17 cellular contexts compared by ENCODE assay signal in the genomic region with DNA sequence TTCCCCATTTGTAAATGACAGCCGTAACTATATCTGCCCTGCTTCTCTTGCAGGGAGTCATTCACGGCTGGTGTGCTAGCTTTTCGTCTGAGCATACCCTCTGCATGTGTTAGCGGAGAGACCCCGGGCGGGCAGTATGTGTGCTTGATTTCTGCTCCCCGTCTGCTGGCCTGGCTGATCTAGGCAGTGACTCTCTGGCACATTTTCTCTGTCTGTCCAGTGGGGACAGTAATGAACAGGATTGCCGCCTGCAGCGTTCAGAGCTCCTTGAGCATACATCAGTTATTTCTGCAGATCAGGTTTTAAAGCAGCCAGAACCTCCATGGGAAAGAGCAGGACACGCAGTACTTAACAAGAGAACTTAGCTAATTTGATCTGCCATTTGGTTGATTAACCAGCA.
DNase-seq lines count a peak whose midpoint lies in the region; ATAC-seq and TF ChIP-seq lines count a peak whose summit lies in the region.
"Had no signal": no experiment of that assay in that cellular context is flagged by ENCODE, and none has a peak within 500 bp of the region (broad histone marks: within the 10 kb centered on the region; RNA-seq: fewer than 3 reads in every experiment).

No MANE protein-coding gene starts in this region.

- H3K27me3 ChIP-seq in SK-N-SH (ENCODE audit: insufficient read depth) (no peaks in the 10 kb centered on the region), GM23338 (ENCODE audit: insufficient read depth) (no peaks in the 10 kb centered on the region), colonic mucosa (no peaks in the 10 kb centered on the region)
- H3K27me3 ChIP-seq: neural progenitor cell, tibial artery had no signal

- H3K9me3 Mint-ChIP-seq in GM23338 (no peaks in the 10 kb centered on the region), nephron progenitor cell (no peaks in the 10 kb centered on the region)
- no peaks in the 10 kb centered on the region for H3K9me3 Mint-ChIP-seq in activated T-helper 2 cell treated with anti-CD3 and anti-CD28 coated beads, Interferon-gamma antibody, Interleukin-2, Interleukin-4, amounts not matched to agents 10 μg/mL and 5 μg/mL and 100 μg/mL, durations not matched to agents 14 hours and 24 hours and 36 hours
- H3K9me3 Mint-ChIP-seq: neural progenitor cell had no signal

- POLR2A ChIA-PET in SK-N-SH (lab: Yijun Ruan, JAX), result no interaction called here

- H3K27me3 Mint-ChIP-seq in GM23338 (ENCODE audit: insufficient read depth, low read depth, poor library complexity), result peaks cover 6% of the 10 kb centered on the region
- no peaks in the 10 kb centered on the region for H3K27me3 Mint-ChIP-seq in activated T-helper 2 cell treated with anti-CD3 and anti-CD28 coated beads, Interferon-gamma antibody, Interleukin-2, Interleukin-4, amounts not matched to agents 10 μg/mL and 5 μg/mL and 100 μg/mL, durations not matched to agents 14 hours and 24 hours and 36 hours (ENCODE audit: low read depth)
- H3K27me3 Mint-ChIP-seq in nephron progenitor cell (ENCODE audit: low read depth, poor library complexity), result peaks cover 20% of the 10 kb centered on the region

- H3K27ac Mint-ChIP-seq in GM23338 (no peak overlapping the region), nephron progenitor cell (no peak overlapping the region)
- peak overlapping the region; percentile 18 for H3K27ac Mint-ChIP-seq in activated T-helper 2 cell treated with anti-CD3 and anti-CD28 coated beads, Interferon-gamma antibody, Interleukin-2, Interleukin-4, amounts not matched to agents 10 μg/mL and 5 μg/mL and 100 μg/mL, durations not matched to agents 14 hours and 24 hours and 36 hours
- H3K27ac Mint-ChIP-seq: neural progenitor cell had no signal

- H3K4me3 ChIP-seq in SK-N-SH (ENCODE audit: low read depth in 2 of 2, low read length in 1 of 2) (no peak overlapping the region), GM23338 (no peak overlapping the region), colonic mucosa (no peak overlapping the region)
- H3K4me3 ChIP-seq: neural progenitor cell, tibial artery had no signal

- H3K79me2 ChIP-seq in SK-N-SH (ENCODE audit: insufficient read depth), result no peaks in the 10 kb centered on the region
- H3K79me2 ChIP-seq in GM23338 (replicated peaks; ENCODE audit: insufficient read depth), result no peaks in the 10 kb centered on the region

- 46% methylated on average over 10 of the region's 10 CpGs for WGBS in SK-N-SH (ENCODE audit: low lambda C conversion rate)

- CTCF ChIA-PET in SK-N-SH (lab: Yijun Ruan, JAX), result interaction anchor here (4.0 kb wide), 1 partner anchor 11 kb away, joined by 16 read pairs; no protein-coding TSS in a partner anchor

- intact Hi-C loops in activated T-helper 2 cell treated with anti-CD3 and anti-CD28 coated beads, Interferon-gamma antibody, Interleukin-2, Interleukin-4, amounts not matched to agents 10 μg/mL and 5 μg/mL and 100 μg/mL, durations not matched to agents 14 hours and 24 hours and 36 hours (cut with micrococcal nuclease), result no loop called here
- intact Hi-C loops in colonic mucosa (cut with DNase I), result no loop called here

- H4K20me1 ChIP-seq in SK-N-SH (ENCODE audit: insufficient read depth) (no peaks in the 10 kb centered on the region), GM23338 (replicated peaks; ENCODE audit: insufficient read depth) (no peaks in the 10 kb centered on the region; the same call in 1 of the 2 replicates)

- H3K4me1 ChIP-seq in SK-N-SH (ENCODE audit: control insufficient read depth in 1 of 2, insufficient read depth in 2 of 2, low read depth in 1 of 2, low read length in 1 of 2) (no peaks in the 10 kb centered on the region; a peak in 1 of 4 replicates), GM23338 (ENCODE audit: insufficient read depth) (no peaks in the 10 kb centered on the region), colonic mucosa (no peaks in the 10 kb centered on the region)
- H3K4me1 ChIP-seq: neural progenitor cell had no signal

- TF ChIP-seq RAD21 in SK-N-SH (IDR thresholded peaks at IDR 0.05; ENCODE audit: low read length), result no peak

- H2AFZ ChIP-seq in SK-N-SH (ENCODE audit: low read depth), result no peak overlapping the region
- no peak overlapping the region for H2AFZ ChIP-seq in GM23338
- H2AFZ ChIP-seq: neural progenitor cell had no signal

- no peaks in the 10 kb centered on the region for H3K9me2 ChIP-seq in SK-N-SH
- H3K9me2 ChIP-seq in GM23338 (ENCODE audit: insufficient read depth), result no peaks in the 10 kb centered on the region

- H3F3A ChIP-seq in SK-N-SH (replicated peaks; ENCODE audit: insufficient read depth) (no peaks in the 10 kb centered on the region), GM23338 (replicated peaks; ENCODE audit: low read depth) (no peaks in the 10 kb centered on the region)

- ATAC-seq in SK-N-SH treated with all-trans-retinoic acid at 6 μM for 48 hours (no peak), GM23338 (peak; percentile 58), HG03520 (IDR thresholded peaks at IDR 0.05; ENCODE audit: unreplicated experiment) (no peak)

- TF ChIP-seq CTCF in SK-N-SH (IDR thresholded peaks at IDR 0.05) (no peak), GM23338 (conservative IDR thresholded peaks at IDR 0.05; ENCODE audit: low read depth in 2 of 2) (no peak), nephron progenitor cell (IDR thresholded peaks at IDR 0.05) (no peak), colonic mucosa (IDR thresholded peaks at IDR 0.05) (no peak)

- H3K4me1 Mint-ChIP-seq in GM23338 (peaks cover 15% of the 10 kb centered on the region), nephron progenitor cell (peaks cover 26% of the 10 kb centered on the region)
- H3K4me1 Mint-ChIP-seq in activated T-helper 2 cell treated with anti-CD3 and anti-CD28 coated beads, Interferon-gamma antibody, Interleukin-2, Interleukin-4, amounts not matched to agents 10 μg/mL and 5 μg/mL and 100 μg/mL, durations not matched to agents 14 hours and 24 hours and 36 hours (ENCODE audit: low read depth), result peaks cover 46% of the 10 kb centered on the region

- H3K36me3 ChIP-seq in SK-N-SH (replicated peaks in 1 of 2; ENCODE audit: control insufficient read depth in 1 of 2, insufficient read depth in 2 of 2, low read length in 1 of 2) (no peaks in the 10 kb centered on the region), GM23338 (ENCODE audit: insufficient read depth) (no peaks in the 10 kb centered on the region), colonic mucosa (no peaks in the 10 kb centered on the region)
- H3K36me3 ChIP-seq: neural progenitor cell had no signal

- no peak for TF ChIP-seq EP300 in SK-N-SH (IDR thresholded peaks at IDR 0.05; ENCODE audit: borderline replicate concordance in 1 of 2, low read depth in 1 of 2, low read length in 1 of 2)

- no peak overlapping the region for H3K27ac ChIP-seq in SK-N-SH (ENCODE audit: low read depth in 2 of 2, low read length in 1 of 2)
- no peak overlapping the region for H3K27ac ChIP-seq in GM23338 (ENCODE audit: low read depth)
- no peak overlapping the region for H3K27ac ChIP-seq in colonic mucosa
- H3K27ac ChIP-seq: neural progenitor cell, tibial artery had no signal

- H3K9me3 ChIP-seq in SK-N-SH, result no peaks in the 10 kb centered on the region
- H3K9me3 ChIP-seq in colonic mucosa, result no peaks in the 10 kb centered on the region
- H3K9me3 ChIP-seq: tibial artery had no signal

- H3K4me3 Mint-ChIP-seq in GM23338 (no peak overlapping the region), nephron progenitor cell (no peak overlapping the region)
- no peak overlapping the region for H3K4me3 Mint-ChIP-seq in activated T-helper 2 cell treated with anti-CD3 and anti-CD28 coated beads, Interferon-gamma antibody, Interleukin-2, Interleukin-4, amounts not matched to agents 10 μg/mL and 5 μg/mL and 100 μg/mL, durations not matched to agents 14 hours and 24 hours and 36 hours (ENCODE audit: low read depth)
- H3K4me3 Mint-ChIP-seq: neural progenitor cell had no signal

- H3K9ac ChIP-seq in SK-N-SH (no peak overlapping the region), colonic mucosa (ENCODE audit: low read depth in 2 of 2, low read length in 2 of 2) (no peak overlapping the region)
- H3K9ac ChIP-seq: neural progenitor cell had no signal

- DNase-seq in SK-N-SH (peak; percentile 20), GM23338 (ENCODE audit: low spot score) (no peak), nephron progenitor cell (peak; percentile 19), DMS114 treated with DMSO at 0.1 percent for 48 hours (lab: John Stamatoyannopoulos, UW; ENCODE audit: unreplicated experiment) (no peak), colonic mucosa (no peak)
- no peak for DNase-seq in activated T-helper 2 cell treated with anti-CD3 and anti-CD28 coated beads, Interferon-gamma antibody, Interleukin-2, Interleukin-4, amounts not matched to agents 10 μg/mL and 5 μg/mL and 100 μg/mL, durations not matched to agents 14 hours and 24 hours and 36 hours (ENCODE audit: low spot score)
- DNase-seq: DMS79; effector CD8-positive, alpha-beta T cell; foreskin melanocyte; Karpas-422; NCI-H2029; small intestine; SW 1271; tibial artery had no signal

- H3K4me2 ChIP-seq in SK-N-SH (no peak overlapping the region), GM23338 (no peak overlapping the region)
- H3K4me2 ChIP-seq: neural progenitor cell had no signal

- no peaks in the 10 kb centered on the region for H3K36me3 Mint-ChIP-seq in GM23338 (ENCODE audit: low read depth)
- peaks cover 92% of the 10 kb centered on the region for H3K36me3 Mint-ChIP-seq in activated T-helper 2 cell treated with anti-CD3 and anti-CD28 coated beads, Interferon-gamma antibody, Interleukin-2, Interleukin-4, amounts not matched to agents 10 μg/mL and 5 μg/mL and 100 μg/mL, durations not matched to agents 14 hours and 24 hours and 36 hours (ENCODE audit: low read depth)
- H3K36me3 Mint-ChIP-seq in nephron progenitor cell (ENCODE audit: low read depth), result no peaks in the 10 kb centered on the region

TF ChIP-seq in SK-N-SH, 30 proteins besides CTCF, POLR2A, EP300 and RAD21:
- TF ChIP-seq TCF12 (IDR thresholded peaks at IDR 0.05) (no peak), JUND (IDR thresholded peaks at IDR 0.05) (no peak)
TF ChIP-seq in SK-N-SH: peak in this region for 0.

TF ChIP-seq in SK-N-SH treated with all-trans-retinoic acid at 6 μM for 48 hours, 23 proteins besides CTCF, POLR2A, EP300 and RAD21 (continues in another document):
- no peak for TF ChIP-seq TCF4 (CRISPR knock-in tag; IDR thresholded peaks at IDR 0.05; ENCODE audit: borderline replicate concordance)
- TF ChIP-seq ESRRG (CRISPR knock-in tag; IDR thresholded peaks at IDR 0.05), result no peak
- no peak for TF ChIP-seq PPARA (CRISPR knock-in tag; IDR thresholded peaks at IDR 0.05; ENCODE audit: borderline replicate concordance)
- no peak for TF ChIP-seq CSDC2 (CRISPR knock-in tag; IDR thresholded peaks at IDR 0.05)
- no peak for TF ChIP-seq TOX (CRISPR knock-in tag; IDR thresholded peaks at IDR 0.05; ENCODE audit: borderline replicate concordance)
- no peak for TF ChIP-seq ISL1 (CRISPR knock-in tag; IDR thresholded peaks at IDR 0.05)

TF ChIP-seq in GM23338, 12 proteins besides CTCF, POLR2A, EP300 and RAD21 (continues in another document):
- no peak for TF ChIP-seq ZNF331 (CRISPR knock-in tag; IDR thresholded peaks at IDR 0.05; ENCODE audit: low read depth)

Comparison
In these comparisons a context has a peak if more than half of its experiments do, and no peak if none do; other contexts are left out.
1. DNase-seq: peak in SK-N-SH (single experiment) and nephron progenitor cell (single experiment); none in GM23338 (single experiment), activated T-helper 2 cell treated with anti-CD3 and anti-CD28 coated beads, Interferon-gamma antibody, Interleukin-2, Interleukin-4, amounts not matched to agents 10 μg/mL and 5 μg/mL and 100 μg/mL, durations not matched to agents 14 hours and 24 hours and 36 hours (single experiment), DMS114 treated with DMSO at 0.1 percent for 48 hours (single experiment) and colonic mucosa (single experiment).